23 cellular contexts compared by ENCODE assay signal in genomic region chr22:19783531-19784395, GRCh38. TPM values are rescaled to one million over a fixed set of nuclear protein-coding genes. Genes with fewer than 3 reads are reported as not detected.
DNase-seq lines count a peak whose midpoint lies in the region; ATAC-seq and TF ChIP-seq lines count a peak whose summit lies in the region.
"Had no signal": no experiment of that assay in that cellular context is flagged by ENCODE, and none has a peak within 500 bp of the region (broad histone marks: within the 10 kb centered on the region; RNA-seq: fewer than 3 reads in every experiment).

No MANE protein-coding gene starts in this region.

- peaks cover 9% of the 10 kb centered on the region for H3K9me3 ChIP-seq in left ventricle myocardium inferior (replicated peaks)
- H3K9me3 ChIP-seq in endodermal cell (ENCODE audit: control insufficient read depth, low read length) = no peaks in the 10 kb centered on the region
- no peaks in the 10 kb centered on the region for H3K9me3 ChIP-seq in A673 (ENCODE audit: low read depth, low read length, poor library complexity, severe bottlenecking)
- H3K9me3 ChIP-seq: A549 had no signal

- BruUV-seq in A673 (replicated peaks; lab: Mats Ljungman, UMichigan) = no TSS peak
- BruUV-seq in Calu3 (replicated peaks; lab: Mats Ljungman, UMichigan) = no TSS peak

- TF ChIP-seq CTCF in left ventricle myocardium inferior (IDR thresholded peaks at IDR 0.05; ENCODE audit: borderline replicate concordance) (no peak), endodermal cell (conservative IDR thresholded peaks at IDR 0.05) (peak; percentile 23), A673 (conservative IDR thresholded peaks at IDR 0.05; ENCODE audit: low read depth, low read length) (no peak), Calu3 (IDR thresholded peaks at IDR 0.05; ENCODE audit: unreplicated experiment) (no peak)

- WGBS in endodermal cell (ENCODE audit: insufficient coverage in 1 of 2, insufficient read length in 1 of 2), 2 experiments = 87 to 93% methylated on average over 16 to 26 of the region's 26 CpGs

- H3K36me3 Mint-ChIP-seq in endodermal cell (ENCODE audit: low read depth) (no peaks in the 10 kb centered on the region), Calu3 (ENCODE audit: insufficient read depth, unreplicated experiment) (peaks cover 5% of the 10 kb centered on the region)

- intact Hi-C loops in Right ventricle myocardium superior (cut with DNase I) = no loop called here
- intact Hi-C loops in left ventricle myocardium inferior (cut with micrococcal nuclease) = no loop called here
- intact Hi-C loops in posterior vena cava (cut with DNase I) = no loop called here
- intact Hi-C loops in A673 (cut with micrococcal nuclease; ENCODE audit: unreplicated experiment) = no loop called here
- intact Hi-C loops in Calu3 (cut with micrococcal nuclease; ENCODE audit: unreplicated experiment) = no loop called here

- H3K4me1 Mint-ChIP-seq in endodermal cell (no peaks in the 10 kb centered on the region), Calu3 (ENCODE audit: low read depth, unreplicated experiment) (peaks cover 10% of the 10 kb centered on the region)

- H3K9ac ChIP-seq in endodermal cell (ENCODE audit: extremely low read depth, low read length, poor library complexity, severe bottlenecking) = no peak overlapping the region
- H3K9ac ChIP-seq: BLaER1 treated with 17β-estradiol and CSF1 and Interleukin-3, amounts not matched to agents 10 nM and 100 nM had no signal

- CTCF ChIA-PET in A673 (lab: Charles Lee) (no interaction called here), Calu3 (lab: Charles Lee) (no interaction called here)

- H3K4me3 ChIP-seq in left ventricle myocardium inferior (no peak overlapping the region), endodermal cell (ENCODE audit: low read length) (no peak overlapping the region), A673 (ENCODE audit: low read depth, low read length, poor library complexity, severe bottlenecking) (no peak overlapping the region)
- H3K4me3 ChIP-seq: A549; BLaER1 treated with 17β-estradiol and CSF1 and Interleukin-3, amounts not matched to agents 10 nM and 100 nM; GM23338; MG63 had no signal

- H3K27me3 Mint-ChIP-seq in endodermal cell (ENCODE audit: insufficient read depth) (peaks cover 7% of the 10 kb centered on the region), Calu3 (ENCODE audit: unreplicated experiment) (no peaks in the 10 kb centered on the region)

- no peaks in the 10 kb centered on the region for H3K9me3 Mint-ChIP-seq in endodermal cell
- no peaks in the 10 kb centered on the region for H3K9me3 Mint-ChIP-seq in Calu3 (ENCODE audit: low read depth, unreplicated experiment)
- H3K9me3 Mint-ChIP-seq: CD8-positive, alpha-beta T cell; GM23338 had no signal

- H3K27ac ChIP-seq in left ventricle myocardium inferior (replicated peaks) = no peak overlapping the region
- no peak overlapping the region for H3K27ac ChIP-seq in endodermal cell (ENCODE audit: low read depth, low read length)
- H3K27ac ChIP-seq in A673 (ENCODE audit: low read depth, low read length, poor library complexity, severe bottlenecking) = no peak overlapping the region
- H3K27ac ChIP-seq: A549; BLaER1 treated with 17β-estradiol and CSF1 and Interleukin-3, amounts not matched to agents 10 nM and 100 nM had no signal

- H3K36me3 ChIP-seq in left ventricle myocardium inferior (no peaks in the 10 kb centered on the region), endodermal cell (ENCODE audit: control insufficient read depth, insufficient read depth, low read length) (no peaks in the 10 kb centered on the region), A673 (ENCODE audit: insufficient read depth, low read length, poor library complexity, severe bottlenecking) (no peaks in the 10 kb centered on the region)
- H3K36me3 ChIP-seq: MG63 had no signal

- ATAC-seq in Right ventricle myocardium superior (ENCODE audit: poor library complexity) = no peak
- ATAC-seq: A549; CD8-positive, alpha-beta T cell; Panc1 had no signal

- DNase-seq in Right ventricle myocardium superior = peak; percentile 7
- DNase-seq in left ventricle myocardium inferior = no peak
- DNase-seq in NCI-H345 (lab: John Stamatoyannopoulos, UW) = peak; percentile 72
- DNase-seq in endodermal cell = no peak
- DNase-seq in posterior vena cava (ENCODE audit: low spot score) = peak; percentile 41
- DNase-seq in A673 (ENCODE audit: low spot score) = no peak
- no peak for DNase-seq in SKM-1 (lab: John Stamatoyannopoulos, UW; ENCODE audit: unreplicated experiment)
- DNase-seq in Calu3 = no peak
- DNase-seq: CD8-positive, alpha-beta T cell; DND-41; HCEC 1CT; Kasumi-1; MG63; NCI-H1048; NCI-H1436; NCI-H2029 treated with DMSO at 0.1 percent for 48 hours; NCI-H226; NCI-H526 had no signal

- no peak overlapping the region for H3K27ac Mint-ChIP-seq in endodermal cell
- H3K27ac Mint-ChIP-seq in Calu3 (ENCODE audit: unreplicated experiment) = no peak overlapping the region
- H3K27ac Mint-ChIP-seq: CD8-positive, alpha-beta T cell; GM23338; IgD-negative memory B cell had no signal

- POLR2A ChIA-PET in A673 (lab: Charles Lee; ENCODE audit: low non-redundant PET) = no interaction called here

- no peak overlapping the region for H3K4me3 Mint-ChIP-seq in endodermal cell
- H3K4me3 Mint-ChIP-seq in Calu3 (ENCODE audit: low read depth, unreplicated experiment) = no peak overlapping the region
- H3K4me3 Mint-ChIP-seq: CD8-positive, alpha-beta T cell; GM23338 had no signal

- H3K4me1 ChIP-seq in left ventricle myocardium inferior (no peaks in the 10 kb centered on the region), endodermal cell (ENCODE audit: control insufficient read depth, insufficient read depth, low read length) (no peaks in the 10 kb centered on the region), A673 (ENCODE audit: insufficient read depth, low read length, poor library complexity, severe bottlenecking) (no peaks in the 10 kb centered on the region)
- H3K4me1 ChIP-seq: A549 had no signal

- peaks cover 48% of the 10 kb centered on the region for H3K27me3 ChIP-seq in left ventricle myocardium inferior (ENCODE audit: low read depth)
- peaks cover 6% of the 10 kb centered on the region for H3K27me3 ChIP-seq in endodermal cell (ENCODE audit: control insufficient read depth, insufficient read depth, low read length, poor library complexity, severe bottlenecking)
- no peaks in the 10 kb centered on the region for H3K27me3 ChIP-seq in A673 (replicated peaks; ENCODE audit: insufficient read depth, low read depth, low read length, poor library complexity)
- H3K27me3 ChIP-seq: MG63 had no signal

RNA-seq across cellular contexts. Expression of gene TBX1, which starts 23.2 kb away (rescaled TPM):
- 3.2 TPM for total RNA-seq in Right ventricle myocardium superior
- total RNA-seq in left ventricle myocardium inferior = 8.0 TPM
- 1 to 10 TPM in 1 of 2 donors, not detected in 1; 1.3 TPM for total RNA-seq in endodermal cell
- polyA plus RNA-seq in endodermal cell (2013, experiment 1 of 2) = 0.75 TPM
- 1.2 TPM for polyA plus RNA-seq in endodermal cell (2013, experiment 2 of 2)
- total RNA-seq in posterior vena cava = 1 to 10 TPM; 7.5 to 8.1 TPM
- total RNA-seq in A673 (2021) = 3.6 and 4.7 TPM in 2 replicates
- total RNA-seq in Calu3 (2022) = not detected in 2 replicates
- total RNA-seq: CD8-positive, alpha-beta T cell had no signal
- polyA plus RNA-seq: IgD-negative memory B cell had no signal

Comparison
In these comparisons a context has a peak if more than half of its experiments do, and no peak if none do; other contexts are left out.
1. DNase-seq: peak in Right ventricle myocardium superior (single experiment), NCI-H345 (single experiment) and posterior vena cava (single experiment); none in left ventricle myocardium inferior (single experiment), endodermal cell (single experiment), A673 (single experiment), SKM-1 (single experiment) and Calu3 (single experiment).